ENCODE assay signal across 8 cellular contexts in the genomic region with DNA sequence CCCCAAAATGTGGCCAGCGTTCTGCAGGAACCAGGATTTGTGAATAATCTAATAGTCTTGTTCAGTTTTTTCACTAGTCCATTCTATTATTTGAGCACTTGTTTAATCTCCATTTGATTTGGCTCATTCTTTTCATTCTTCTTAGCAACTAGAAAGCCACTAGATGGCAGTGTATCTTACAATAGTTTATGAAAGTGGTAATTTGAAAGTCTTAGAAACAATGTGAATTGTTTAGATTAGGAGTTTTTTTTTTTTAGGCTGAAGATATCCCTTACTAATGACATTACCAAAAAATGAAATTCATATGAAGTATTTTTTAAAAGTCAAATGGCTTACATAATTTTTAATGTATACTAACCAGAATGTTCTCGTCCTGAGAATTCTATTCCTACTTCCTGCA. TPM values are rescaled to one million over a fixed set of nuclear protein-coding genes. Genes with fewer than 3 reads are reported as not detected.
DNase-seq lines count a peak whose midpoint lies in the region; ATAC-seq, FAIRE-seq and TF ChIP-seq lines count a peak whose summit lies in the region.

No MANE protein-coding gene starts in this region.

- no peaks in the 10 kb centered on the region for H4K20me1 ChIP-seq in HepG2 (ENCODE audit: insufficient read depth, low read length)

- intact Hi-C loops in HepG2 (cut with micrococcal nuclease; ENCODE audit: unreplicated experiment): loop anchor here (1.0 kb wide), 1 partner anchor 285 kb away; no protein-coding TSS in a partner anchor

- H3K9ac ChIP-seq in adipocyte (ENCODE audit: low read length): peak overlapping the region; percentile 37
- no peak overlapping the region for H3K9ac ChIP-seq in HepG2 (ENCODE audit: insufficient read depth, low read depth, low read length)

- DNase-seq in BJ (ENCODE audit: low read depth) (no peak), HT-29 (ENCODE audit: low spot score) (peak; percentile 31), adipocyte (ENCODE audit: low read depth) (peak; percentile 81), HepG2 (ENCODE audit: low spot score) (peak; percentile 18), putamen (ENCODE audit: low spot score) (no peak), HTR-8/SVneo (ENCODE audit: insufficient read length, low spot score) (no peak)

- H3K27me3 ChIP-seq in BJ (ENCODE audit: control insufficient read depth, insufficient read depth, low read length): no peaks in the 10 kb centered on the region
- H3K27me3 ChIP-seq in adipocyte (replicated peaks; ENCODE audit: control insufficient read depth, insufficient read depth, low read length): no peaks in the 10 kb centered on the region
- H3K27me3 ChIP-seq in HepG2 (ENCODE audit: control insufficient read depth in 1 of 2, insufficient read depth in 2 of 2, low read length in 2 of 2): no peaks in the 10 kb centered on the region

- CTCF ChIA-PET in BJ (lab: Yijun Ruan, JAX) (interaction anchor here (0.6 to 1.4 kb wide), 3 partner anchors 13 to 285 kb away, joined by 3 to 4 read pairs (median 3); no protein-coding TSS in a partner anchor), HepG2 (lab: Yijun Ruan, JAX; ENCODE audit: low intra/inter-chr PET ratio, low total read pairs) (interaction anchor here (1.2 to 2.5 kb wide), 2 partner anchors 202 to 284 kb away, joined by 3 to 13 read pairs; no protein-coding TSS in a partner anchor)

- no TSS peak for BruUV-seq in HepG2 (replicated peaks; lab: Mats Ljungman, UMichigan)

- H2AFZ ChIP-seq in HepG2 (ENCODE audit: low read length): no peak overlapping the region

- TF ChIP-seq CTCF in BJ (IDR thresholded peaks at IDR 0.05; ENCODE audit: insufficient read depth, low read depth, low read length) (peak; percentile 42), HepG2 (CRISPR knock-in tag; IDR thresholded peaks at IDR 0.05) (peak; percentile 47)

- H3K4me2 ChIP-seq in HepG2 (ENCODE audit: low read depth, low read length): no peak overlapping the region

- H3K79me2 ChIP-seq in HepG2 (ENCODE audit: insufficient read depth, low read length): peaks cover under 1% of the 10 kb centered on the region

- TF ChIP-seq RAD21 in HepG2 (CRISPR knock-in tag; IDR thresholded peaks at IDR 0.05): no peak

- H3K4me1 ChIP-seq in adipocyte (ENCODE audit: control insufficient read depth, insufficient read depth, low read length) (no peaks in the 10 kb centered on the region), HepG2 (ENCODE audit: insufficient read depth, low read length) (peaks cover 16% of the 10 kb centered on the region)

- H3K27ac ChIP-seq in HepG2 (ENCODE audit: extremely low read length, insufficient read depth, low read length): no peak overlapping the region

- no peak overlapping the region for H3K4me3 ChIP-seq in BJ (ENCODE audit: low read depth, low read length)
- no peak overlapping the region for H3K4me3 ChIP-seq in adipocyte (ENCODE audit: low read length)
- no peak overlapping the region for H3K4me3 ChIP-seq in HepG2 (replicated peaks in 1 of 3; ENCODE audit: insufficient read depth in 1 of 3, low read depth in 2 of 3, low read length in 3 of 3)

- H3K9me3 ChIP-seq in adipocyte (ENCODE audit: control insufficient read depth, low read length) (no peaks in the 10 kb centered on the region), HepG2 (ENCODE audit: low read length) (no peaks in the 10 kb centered on the region)

- no peak for TF ChIP-seq POLR2A in HepG2 (IDR thresholded peaks at IDR 0.05; ENCODE audit: insufficient read depth in 1 of 2, low read depth in 2 of 2, low read length in 2 of 2)

- FAIRE-seq in HepG2 (lab: Jason Lieb, UNC): no peak
- FAIRE-seq in HTR-8/SVneo (lab: Jason Lieb, UNC): no peak

- POLR2A ChIA-PET in BJ (lab: Charles Lee): no interaction called here
- POLR2A ChIA-PET in HepG2 (lab: Yijun Ruan, JAX): no interaction called here

- ATAC-seq in HepG2 (no peak), GM18870 (IDR thresholded peaks at IDR 0.05; ENCODE audit: unreplicated experiment) (no peak), GM18861 (IDR thresholded peaks at IDR 0.05; ENCODE audit: unreplicated experiment) (no peak)

- 82% methylated on average over 2 of the region's 2 CpGs for WGBS in HepG2 (ENCODE audit: low lambda C conversion rate)

- TF ChIP-seq EP300 in HepG2 (IDR thresholded peaks at IDR 0.05; ENCODE audit: low read depth in 2 of 2, low read length in 2 of 2): no peak
- TF ChIP-seq EP300 in HepG2 (CRISPR knock-in tag; IDR thresholded peaks at IDR 0.05; ENCODE audit: borderline replicate concordance): no peak

- in situ Hi-C loops in HepG2 (cut with HindIII; ENCODE audit: extremely low pct_ligation_motif_present, low pct_unique_long_range_greater_than_20kb): no loop called here

- H3K36me3 ChIP-seq in BJ (ENCODE audit: control insufficient read depth, insufficient read depth, low read length): no peaks in the 10 kb centered on the region
- H3K36me3 ChIP-seq in adipocyte (ENCODE audit: control insufficient read depth, insufficient read depth, low read length, severe bottlenecking): peaks cover 30% of the 10 kb centered on the region
- H3K36me3 ChIP-seq in HepG2 (replicated peaks in 1 of 2; ENCODE audit: control insufficient read depth in 1 of 2, insufficient read depth in 2 of 2, low read length in 2 of 2): peaks cover 6 to 26% of the 10 kb centered on the region in 2 experiments

RNA-seq across cellular contexts. Expression of a gene that starts 6.7 kb away (rescaled TPM):
- polyA plus RNA-seq in BJ (2011; rRNA removed) (7.4 and 10.7 TPM in 2 replicates), HepG2 (2011; rRNA removed) (16.3 and 17.4 TPM in 2 replicates)
- 3.7 and 6.1 TPM in 2 replicates for polyA minus RNA-seq in BJ (2011; rRNA and poly(A)+ RNA removed)
- total RNA-seq in HT-29 (2014; rRNA removed; shearing (Covaris generic)): 11.9 and 17.8 TPM in 2 replicates
- 41.3 and 53.1 TPM in 2 replicates for total RNA-seq in HepG2 (2016; rRNA removed; fragmentation: Illumina TruSeq; extraction: Trizol)
- total RNA-seq in HepG2 (2016; cell fraction: cytosol; rRNA removed; fragmentation: Illumina TruSeq; extraction: Trizol; ENCODE audit: low read depth): 19.3 and 19.4 TPM in 2 replicates
- total RNA-seq in HepG2 (2016; cell fraction: insoluble cytoplasmic fraction; rRNA removed; fragmentation: Illumina TruSeq; extraction: Trizol): 40.2 and 47.3 TPM in 2 replicates
- total RNA-seq in HepG2 (2016; cell fraction: membrane; rRNA removed; fragmentation: Illumina TruSeq; extraction: Trizol): 41.1 and 44.1 TPM in 2 replicates
- 48.1 and 48.5 TPM in 2 replicates for total RNA-seq in HepG2 (2016; cell fraction: nucleus; rRNA removed; fragmentation: Illumina TruSeq; extraction: Trizol)
- 7.2 and 9.4 TPM in 2 replicates for polyA plus RNA-seq in HepG2 (2011; cell fraction: cytosol; rRNA removed)
- polyA plus RNA-seq in HepG2 (2011; cell fraction: nucleus; rRNA removed): 24.8 and 33.6 TPM in 2 replicates
- polyA plus RNA-seq in HepG2 (2012): 11.3 and 21.2 TPM in 2 replicates
- polyA plus RNA-seq in HepG2 (2016; cell fraction: cytosol; fragmentation: Illumina TruSeq; extraction: Trizol; ENCODE audit: low read depth): 3.9 and 6.1 TPM in 2 replicates
- polyA plus RNA-seq in HepG2 (2016; cell fraction: insoluble cytoplasmic fraction; fragmentation: Illumina TruSeq; extraction: Trizol; ENCODE audit: low read depth): 40.1 and 44.5 TPM in 2 replicates
- 16.7 and 17.7 TPM in 2 replicates for polyA plus RNA-seq in HepG2 (2016; cell fraction: membrane; fragmentation: Illumina TruSeq; extraction: Trizol; ENCODE audit: low read depth)
- 46.2 and 48.0 TPM in 2 replicates for polyA plus RNA-seq in HepG2 (2016; cell fraction: nucleus; fragmentation: Illumina TruSeq; extraction: Trizol; ENCODE audit: insufficient read depth, low read depth)
- 10.5 and 15.9 TPM in 2 replicates for polyA minus RNA-seq in HepG2 (2011; rRNA and poly(A)+ RNA removed; ENCODE audit: low replicate concordance)
- polyA minus RNA-seq in HepG2 (2011; cell fraction: cytosol; rRNA and poly(A)+ RNA removed): 8.3 and 13.4 TPM in 2 replicates
- 45.3 and 46.2 TPM in 2 replicates for polyA minus RNA-seq in HepG2 (2011; cell fraction: nucleus; rRNA and poly(A)+ RNA removed)

RNA-seq across cellular contexts. Expression of a gene that starts 6.7 kb away (rescaled TPM):
- 2.2 and 3.2 TPM in 2 replicates for polyA plus RNA-seq in BJ (2011; rRNA removed)
- 2.9 and 3.4 TPM in 2 replicates for polyA minus RNA-seq in BJ (2011; rRNA and poly(A)+ RNA removed)
- total RNA-seq in HT-29 (2014; rRNA removed; shearing (Covaris generic)): 5.8 and 6.5 TPM in 2 replicates
- total RNA-seq in HepG2 (2016; rRNA removed; fragmentation: Illumina TruSeq; extraction: Trizol): 13.1 and 14.4 TPM in 2 replicates
- total RNA-seq in HepG2 (2016; cell fraction: cytosol; rRNA removed; fragmentation: Illumina TruSeq; extraction: Trizol; ENCODE audit: low read depth): 13.8 and 15.9 TPM in 2 replicates
- total RNA-seq in HepG2 (2016; cell fraction: insoluble cytoplasmic fraction; rRNA removed; fragmentation: Illumina TruSeq; extraction: Trizol): 12.0 and 13.3 TPM in 2 replicates
- 10.3 and 11.4 TPM in 2 replicates for total RNA-seq in HepG2 (2016; cell fraction: membrane; rRNA removed; fragmentation: Illumina TruSeq; extraction: Trizol)
- 18.6 and 20.9 TPM in 2 replicates for total RNA-seq in HepG2 (2016; cell fraction: nucleus; rRNA removed; fragmentation: Illumina TruSeq; extraction: Trizol)
- polyA plus RNA-seq in HepG2 (2011; rRNA removed): 5.5 and 5.9 TPM in 2 replicates
- 2.1 and 2.7 TPM in 2 replicates for polyA plus RNA-seq in HepG2 (2011; cell fraction: cytosol; rRNA removed)
- 9.1 and 9.5 TPM in 2 replicates for polyA plus RNA-seq in HepG2 (2011; cell fraction: nucleus; rRNA removed)
- 3.5 and 6.7 TPM in 2 replicates for polyA plus RNA-seq in HepG2 (2012)
- 2.0 and 2.6 TPM in 2 replicates for polyA plus RNA-seq in HepG2 (2016; cell fraction: cytosol; fragmentation: Illumina TruSeq; extraction: Trizol; ENCODE audit: low read depth)
- polyA plus RNA-seq in HepG2 (2016; cell fraction: insoluble cytoplasmic fraction; fragmentation: Illumina TruSeq; extraction: Trizol; ENCODE audit: low read depth): 10.4 and 10.8 TPM in 2 replicates
- polyA plus RNA-seq in HepG2 (2016; cell fraction: membrane; fragmentation: Illumina TruSeq; extraction: Trizol; ENCODE audit: low read depth): 3.7 and 4.7 TPM in 2 replicates
- polyA plus RNA-seq in HepG2 (2016; cell fraction: nucleus; fragmentation: Illumina TruSeq; extraction: Trizol; ENCODE audit: insufficient read depth, low read depth): 17.5 and 20.3 TPM in 2 replicates
- 6.7 and 10.1 TPM in 2 replicates for polyA minus RNA-seq in HepG2 (2011; rRNA and poly(A)+ RNA removed; ENCODE audit: low replicate concordance)
- 3.8 and 5.8 TPM in 2 replicates for polyA minus RNA-seq in HepG2 (2011; cell fraction: cytosol; rRNA and poly(A)+ RNA removed)
- polyA minus RNA-seq in HepG2 (2011; cell fraction: nucleus; rRNA and poly(A)+ RNA removed): 26.3 and 29.6 TPM in 2 replicates

RNA-seq across cellular contexts. Expression of a gene that starts 35.8 kb away (rescaled TPM):
- 0.29 and 0.55 TPM in 2 replicates for polyA plus RNA-seq in BJ (2011; rRNA removed)
- 0.19 TPM in 1 of 2 replicates, not detected in the other for polyA minus RNA-seq in BJ (2011; rRNA and poly(A)+ RNA removed)
- total RNA-seq in HT-29 (2014; rRNA removed; shearing (Covaris generic)): 15.8 and 19.2 TPM in 2 replicates
- 108 and 125 TPM in 2 replicates for total RNA-seq in HepG2 (2016; rRNA removed; fragmentation: Illumina TruSeq; extraction: Trizol)
- 16.9 and 17.5 TPM in 2 replicates for total RNA-seq in HepG2 (2016; cell fraction: cytosol; rRNA removed; fragmentation: Illumina TruSeq; extraction: Trizol; ENCODE audit: low read depth)
- 103 and 128 TPM in 2 replicates for total RNA-seq in HepG2 (2016; cell fraction: insoluble cytoplasmic fraction; rRNA removed; fragmentation: Illumina TruSeq; extraction: Trizol)
- total RNA-seq in HepG2 (2016; cell fraction: membrane; rRNA removed; fragmentation: Illumina TruSeq; extraction: Trizol): 55.2 and 56.2 TPM in 2 replicates
- total RNA-seq in HepG2 (2016; cell fraction: nucleus; rRNA removed; fragmentation: Illumina TruSeq; extraction: Trizol): 194 and 207 TPM in 2 replicates
- polyA plus RNA-seq in HepG2 (2011; rRNA removed): 74.0 and 84.3 TPM in 2 replicates
- 50.4 and 63.7 TPM in 2 replicates for polyA plus RNA-seq in HepG2 (2011; cell fraction: cytosol; rRNA removed)
- 123 and 153 TPM in 2 replicates for polyA plus RNA-seq in HepG2 (2011; cell fraction: nucleus; rRNA removed)
- 99.7 and 110 TPM in 2 replicates for polyA plus RNA-seq in HepG2 (2012)
- 14.1 and 15.2 TPM in 2 replicates for polyA plus RNA-seq in HepG2 (2016; cell fraction: cytosol; fragmentation: Illumina TruSeq; extraction: Trizol; ENCODE audit: low read depth)
- polyA plus RNA-seq in HepG2 (2016; cell fraction: insoluble cytoplasmic fraction; fragmentation: Illumina TruSeq; extraction: Trizol; ENCODE audit: low read depth): 156 and 162 TPM in 2 replicates
- 43.7 and 47.6 TPM in 2 replicates for polyA plus RNA-seq in HepG2 (2016; cell fraction: membrane; fragmentation: Illumina TruSeq; extraction: Trizol; ENCODE audit: low read depth)
- polyA plus RNA-seq in HepG2 (2016; cell fraction: nucleus; fragmentation: Illumina TruSeq; extraction: Trizol; ENCODE audit: insufficient read depth, low read depth): 215 and 247 TPM in 2 replicates
- polyA minus RNA-seq in HepG2 (2011; rRNA and poly(A)+ RNA removed; ENCODE audit: low replicate concordance): 0.82 and 141 TPM in 2 replicates
- 18.3 and 32.4 TPM in 2 replicates for polyA minus RNA-seq in HepG2 (2011; cell fraction: cytosol; rRNA and poly(A)+ RNA removed)
- polyA minus RNA-seq in HepG2 (2011; cell fraction: nucleus; rRNA and poly(A)+ RNA removed): 204 and 288 TPM in 2 replicates

RNA-seq across cellular contexts. Expression of a gene that starts 58.0 kb away (rescaled TPM):
- polyA plus RNA-seq in BJ (2011; rRNA removed): 12.5 and 17.4 TPM in 2 replicates
- polyA minus RNA-seq in BJ (2011; rRNA and poly(A)+ RNA removed): 14.7 and 16.6 TPM in 2 replicates
- total RNA-seq in HT-29 (2014; rRNA removed; shearing (Covaris generic)): 51.8 and 55.4 TPM in 2 replicates
- total RNA-seq in HepG2 (2016; rRNA removed; fragmentation: Illumina TruSeq; extraction: Trizol): 69.1 and 102 TPM in 2 replicates
- 4.6 and 6.7 TPM in 2 replicates for total RNA-seq in HepG2 (2016; cell fraction: cytosol; rRNA removed; fragmentation: Illumina TruSeq; extraction: Trizol; ENCODE audit: low read depth)
- total RNA-seq in HepG2 (2016; cell fraction: insoluble cytoplasmic fraction; rRNA removed; fragmentation: Illumina TruSeq; extraction: Trizol): 71.0 and 103 TPM in 2 replicates
- 19.1 and 23.2 TPM in 2 replicates for total RNA-seq in HepG2 (2016; cell fraction: membrane; rRNA removed; fragmentation: Illumina TruSeq; extraction: Trizol)
- 67.8 and 71.7 TPM in 2 replicates for total RNA-seq in HepG2 (2016; cell fraction: nucleus; rRNA removed; fragmentation: Illumina TruSeq; extraction: Trizol)
- 20.8 and 22.7 TPM in 2 replicates for polyA plus RNA-seq in HepG2 (2011; rRNA removed)
- 23.4 and 44.4 TPM in 2 replicates for polyA plus RNA-seq in HepG2 (2011; cell fraction: cytosol; rRNA removed)
- 80.0 and 102 TPM in 2 replicates for polyA plus RNA-seq in HepG2 (2011; cell fraction: nucleus; rRNA removed)
- 29.3 and 38.3 TPM in 2 replicates for polyA plus RNA-seq in HepG2 (2012)
- 1.6 and 2.0 TPM in 2 replicates for polyA plus RNA-seq in HepG2 (2016; cell fraction: cytosol; fragmentation: Illumina TruSeq; extraction: Trizol; ENCODE audit: low read depth)
- 67.9 and 69.4 TPM in 2 replicates for polyA plus RNA-seq in HepG2 (2016; cell fraction: insoluble cytoplasmic fraction; fragmentation: Illumina TruSeq; extraction: Trizol; ENCODE audit: low read depth)
- polyA plus RNA-seq in HepG2 (2016; cell fraction: membrane; fragmentation: Illumina TruSeq; extraction: Trizol; ENCODE audit: low read depth): 6.6 and 7.6 TPM in 2 replicates
- polyA plus RNA-seq in HepG2 (2016; cell fraction: nucleus; fragmentation: Illumina TruSeq; extraction: Trizol; ENCODE audit: insufficient read depth, low read depth): 48.7 and 49.4 TPM in 2 replicates
- polyA minus RNA-seq in HepG2 (2011; rRNA and poly(A)+ RNA removed; ENCODE audit: low replicate concordance): 22.2 and 83.8 TPM in 2 replicates
- 34.7 and 43.5 TPM in 2 replicates for polyA minus RNA-seq in HepG2 (2011; cell fraction: cytosol; rRNA and poly(A)+ RNA removed)
- 128 and 146 TPM in 2 replicates for polyA minus RNA-seq in HepG2 (2011; cell fraction: nucleus; rRNA and poly(A)+ RNA removed)

Comparison
In these comparisons a context has a peak if more than half of its experiments do, and no peak if none do; other contexts are left out.
1. DNase-seq: peak in HT-29 (single experiment), adipocyte (single experiment) and HepG2 (single experiment); none in BJ (single experiment), putamen (single experiment) and HTR-8/SVneo (single experiment).